In genomic region chr19:57071414-57071813, GRCh38 we compare ENCODE assay signal across 1 cellular context.
TF ChIP-seq lines count a peak whose summit lies in the region.

No MANE protein-coding gene starts in this region.

TF ChIP-seq in HepG2, 621 proteins besides CTCF, POLR2A, EP300 and RAD21 (continued from another document):
- peak; percentile 20; the same call in 1 of the 2 replicates for TF ChIP-seq RFX1 (IDR thresholded peaks at IDR 0.05)
- TF ChIP-seq ZNF792 (CRISPR knock-in tag; IDR thresholded peaks at IDR 0.05) = no peak
